ENCODE assay signal across 11 cellular contexts in the genomic region with DNA sequence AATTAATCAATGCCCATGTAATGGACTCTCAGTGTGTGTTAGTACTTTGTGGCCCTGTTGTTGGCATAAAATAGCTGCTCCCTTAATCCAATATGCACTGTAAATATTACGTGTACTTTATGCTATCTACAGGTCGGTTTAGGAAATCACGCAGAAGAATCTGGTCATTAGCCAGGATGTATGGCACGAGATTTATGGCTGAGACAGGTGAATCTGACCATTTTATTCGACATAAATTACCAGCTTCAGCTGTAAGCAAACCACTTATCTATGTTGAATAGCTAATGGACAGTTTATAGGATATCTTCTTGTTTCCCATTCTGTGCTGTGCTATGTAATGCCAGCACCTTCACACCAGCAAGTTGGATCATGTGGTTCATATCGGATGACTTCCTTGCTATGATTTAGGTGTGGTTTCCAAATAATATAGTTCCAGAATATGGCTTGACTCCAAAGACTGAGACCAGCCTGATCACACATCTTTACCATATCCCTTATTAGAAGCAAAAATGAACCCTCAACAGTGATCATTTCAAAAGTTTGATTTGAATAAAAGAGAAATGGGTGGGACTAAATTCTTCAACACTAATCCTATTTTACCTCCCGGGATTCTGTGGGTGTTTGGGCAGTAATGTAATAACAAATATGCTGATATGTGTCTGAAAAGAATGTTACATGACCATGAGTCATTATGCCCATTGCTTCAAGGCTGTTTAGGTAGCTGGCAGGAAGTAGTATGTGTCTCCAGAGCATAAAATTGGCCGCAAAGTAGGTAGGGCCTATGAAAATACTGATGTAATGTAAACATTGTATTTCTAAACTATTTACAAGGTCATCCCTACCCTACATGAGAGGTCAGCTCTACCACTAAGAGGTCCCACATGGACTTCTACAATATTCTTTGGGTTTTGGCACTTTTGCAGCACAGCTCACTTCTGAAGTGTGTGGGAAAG.
DNase-seq lines count a peak whose midpoint lies in the region; ATAC-seq and TF ChIP-seq lines count a peak whose summit lies in the region.
"Had no signal": no experiment of that assay in that cellular context is flagged by ENCODE, and none has a peak within 500 bp of the region (broad histone marks: within the 10 kb centered on the region; RNA-seq: fewer than 3 reads in every experiment).

No MANE protein-coding gene starts in this region.

- H3K27me3 ChIP-seq in mesendoderm (ENCODE audit: insufficient read depth, low read length, poor library complexity) (no peaks in the 10 kb centered on the region), H9 (ENCODE audit: insufficient read depth, low read length) (no peaks in the 10 kb centered on the region)
- H3K27me3 ChIP-seq: tibial artery had no signal

- H3K4me1 Mint-ChIP-seq in osteocyte (ENCODE audit: unreplicated experiment), result peaks cover 59% of the 10 kb centered on the region
- H3K4me1 Mint-ChIP-seq in H9, result no peaks in the 10 kb centered on the region

- H2BK5ac ChIP-seq in mesendoderm (ENCODE audit: low read length) (no peak overlapping the region), H9 (ENCODE audit: insufficient read length, low read length) (no peak overlapping the region)

- no peak overlapping the region for H3T11ph ChIP-seq in H9 (ENCODE audit: low read length)

- H4K5ac ChIP-seq in mesendoderm (ENCODE audit: low read length) (no peak overlapping the region), H9 (ENCODE audit: insufficient read length, low read depth, low read length) (no peak overlapping the region)

- no peak overlapping the region for H3K4me3 Mint-ChIP-seq in osteocyte (ENCODE audit: unreplicated experiment)
- no peak overlapping the region for H3K4me3 Mint-ChIP-seq in H9

- H3K23ac ChIP-seq in mesendoderm (ENCODE audit: low read length) (no peak overlapping the region), H9 (ENCODE audit: insufficient read length, low read depth, low read length) (no peak overlapping the region)

- peaks cover 24% of the 10 kb centered on the region for H3K9me3 Mint-ChIP-seq in osteocyte (ENCODE audit: unreplicated experiment)
- peaks cover 0 to 4% of the 10 kb centered on the region in 2 experiments; a peak in 2 of 5 replicates for H3K9me3 Mint-ChIP-seq in H9

- ATAC-seq in HG02623 (IDR thresholded peaks at IDR 0.05; ENCODE audit: unreplicated experiment), result no peak
- ATAC-seq: activated naive CD4-positive, alpha-beta T cell treated with anti-CD3 and anti-CD28 coated beads, Interleukin-2, amount 50 U/mL, for 72 hours had no signal

- no peak overlapping the region for H3K27ac ChIP-seq in mesendoderm (ENCODE audit: low read depth, low read length)
- no peak overlapping the region for H3K27ac ChIP-seq in H9 (ENCODE audit: insufficient read length, low read depth, low read length)
- H3K27ac ChIP-seq: tibial artery had no signal

- H3K23me2 ChIP-seq in H9 (ENCODE audit: insufficient read length, low read depth, low read length, poor library complexity, severe bottlenecking), result no peaks in the 10 kb centered on the region

- H3K79me2 ChIP-seq in mesendoderm (ENCODE audit: control insufficient read depth, insufficient read depth, low read length) (no peaks in the 10 kb centered on the region), H9 (ENCODE audit: insufficient read depth, low read length) (no peaks in the 10 kb centered on the region)

- no peak overlapping the region for H3K18ac ChIP-seq in mesendoderm (ENCODE audit: low read length)
- no peak overlapping the region for H3K18ac ChIP-seq in H9 (ENCODE audit: insufficient read length, low read depth, low read length)

- H3K36me3 ChIP-seq in mesendoderm (ENCODE audit: control insufficient read depth, insufficient read depth, low read length), result no peaks in the 10 kb centered on the region
- H3K36me3 ChIP-seq: tibial artery had no signal

- H3K14ac ChIP-seq in H9 (ENCODE audit: insufficient read depth, low read length), result no peak overlapping the region

- H2BK12ac ChIP-seq in H9 (ENCODE audit: insufficient read length, low read depth, low read length), result no peak overlapping the region

- H3K4me2 ChIP-seq in mesendoderm (ENCODE audit: low read length) (no peak overlapping the region), H9 (ENCODE audit: insufficient read depth, insufficient read length, low read length) (no peak overlapping the region)

- H2BK20ac ChIP-seq in H9 (ENCODE audit: low read depth, low read length, poor library complexity, severe bottlenecking), result no peak overlapping the region

- peak; percentile 94 for DNase-seq in EH (ENCODE audit: low read depth)
- DNase-seq in NCI-H2081 treated with DMSO at 0.1 percent for 48 hours (lab: John Stamatoyannopoulos, UW), result peak; percentile 82
- peak; percentile 97 for DNase-seq in choroid plexus epithelial cell (ENCODE audit: low read depth)
- no peak for DNase-seq in osteocyte (ENCODE audit: extremely low spot score, unreplicated experiment)
- no peak for DNase-seq in mesendoderm
- no peak for DNase-seq in NCI-H526 treated with DMSO at 0.1 percent for 48 hours (lab: John Stamatoyannopoulos, UW)
- DNase-seq in H9, result no peak
- DNase-seq: T-helper 1 cell, tibial artery had no signal

- H3K9ac ChIP-seq in mesendoderm (ENCODE audit: low read length) (no peak overlapping the region), H9 (ENCODE audit: extremely low read depth, insufficient read length, low read length) (no peak overlapping the region)

- H3K4me1 ChIP-seq in mesendoderm (ENCODE audit: control insufficient read depth, low read depth, low read length) (no peaks in the 10 kb centered on the region), H9 (ENCODE audit: insufficient read depth, low read length) (no peaks in the 10 kb centered on the region)

- H4K8ac ChIP-seq in mesendoderm (ENCODE audit: low read depth, low read length), result no peak overlapping the region
- no peak overlapping the region for H4K8ac ChIP-seq in H9 (replicated peaks; ENCODE audit: insufficient read length, low read depth, low read length)

- whole genome bisulfite sequencing in mesendoderm (ENCODE audit: extremely low coverage, insufficient coverage, low lambda C conversion rate), result no CpG with 5 or more reads among the region's 8 CpGs
- WGBS in H9 (ENCODE audit: extremely low coverage, insufficient read length, low lambda C conversion rate), result no CpG with 5 or more reads among the region's 8 CpGs

- H4K91ac ChIP-seq in H9 (ENCODE audit: insufficient read length, low read depth, low read length), result no peak overlapping the region

- no peak overlapping the region for H2AFZ ChIP-seq in H9 (ENCODE audit: low read length)

- H2BK120ac ChIP-seq in mesendoderm (ENCODE audit: low read depth, low read length), result no peak overlapping the region
- no peak overlapping the region for H2BK120ac ChIP-seq in H9 (ENCODE audit: low read depth, low read length, poor library complexity, severe bottlenecking)

- no peaks in the 10 kb centered on the region for H3K79me1 ChIP-seq in mesendoderm (ENCODE audit: low read length)
- H3K79me1 ChIP-seq in H9 (ENCODE audit: insufficient read depth, low read depth, low read length, poor library complexity, severe bottlenecking), result no peaks in the 10 kb centered on the region

- H3K36me3 Mint-ChIP-seq in osteocyte (ENCODE audit: unreplicated experiment), result peaks cover 16% of the 10 kb centered on the region
- H3K36me3 Mint-ChIP-seq in H9 (ENCODE audit: insufficient read depth in 1 of 3, low read depth in 3 of 3), result no peaks in the 10 kb centered on the region
- H3K36me3 Mint-ChIP-seq: activated naive CD4-positive, alpha-beta T cell treated with anti-CD3 and anti-CD28 coated beads, Interleukin-2, amount 50 U/mL, for 72 hours had no signal

- H3K9me3 ChIP-seq in H9 (ENCODE audit: control insufficient read depth, low read depth, low read length), result no peaks in the 10 kb centered on the region
- H3K9me3 ChIP-seq: tibial artery had no signal

- H3K27ac Mint-ChIP-seq in osteocyte (ENCODE audit: unreplicated experiment), result peak overlapping the region; percentile 90
- no peak overlapping the region for H3K27ac Mint-ChIP-seq in H9
- H3K27ac Mint-ChIP-seq: activated naive CD4-positive, alpha-beta T cell treated with anti-CD3 and anti-CD28 coated beads, Interleukin-2, amount 50 U/mL, for 72 hours had no signal

- H3K27me3 Mint-ChIP-seq in osteocyte (ENCODE audit: unreplicated experiment) (no peaks in the 10 kb centered on the region), H9 (ENCODE audit: low read depth) (no peaks in the 10 kb centered on the region)

- H3K4me3 ChIP-seq in choroid plexus epithelial cell (ENCODE audit: low read depth, low read length), result no peak overlapping the region
- no peak overlapping the region for H3K4me3 ChIP-seq in mesendoderm (ENCODE audit: low read length)
- H3K4me3 ChIP-seq: tibial artery had no signal

- H2BK15ac ChIP-seq in mesendoderm (replicated peaks; ENCODE audit: low read depth), result no peak overlapping the region
- H2BK15ac ChIP-seq in H9 (ENCODE audit: low read depth, low read length), result no peak overlapping the region

- no peak overlapping the region for H3K4ac ChIP-seq in mesendoderm (ENCODE audit: low read depth, low read length)
- H3K4ac ChIP-seq in H9 (ENCODE audit: low read depth, low read length), result no peak overlapping the region

- H3K56ac ChIP-seq in mesendoderm (ENCODE audit: low read length) (no peak overlapping the region), H9 (ENCODE audit: insufficient read length, low read depth, low read length) (no peak overlapping the region)

- TF ChIP-seq CTCF in choroid plexus epithelial cell (conservative IDR thresholded peaks at IDR 0.05; ENCODE audit: low read depth, low read length), result no peak
- TF ChIP-seq CTCF in osteocyte (IDR thresholded peaks at IDR 0.05), result no peak
- no peak for TF ChIP-seq CTCF in H9 (conservative IDR thresholded peaks at IDR 0.05)

- H4K20me1 ChIP-seq in H9 (ENCODE audit: control insufficient read depth, insufficient read depth, insufficient read length), result no peaks in the 10 kb centered on the region

- no peak overlapping the region for H2AK5ac ChIP-seq in mesendoderm (ENCODE audit: low read length)
- H2AK5ac ChIP-seq in H9 (ENCODE audit: insufficient read length, low read length), result no peak overlapping the region

Comparison
In these comparisons a context has a peak if more than half of its experiments do, and no peak if none do; other contexts are left out.
1. DNase-seq: peak in EH (single experiment), NCI-H2081 treated with DMSO at 0.1 percent for 48 hours (single experiment) and choroid plexus epithelial cell (single experiment); none in osteocyte (single experiment), mesendoderm (single experiment), NCI-H526 treated with DMSO at 0.1 percent for 48 hours (single experiment) and H9 (single experiment).